Comparison of ENCODE assay signal across 13 cellular contexts in genomic region chr4:113540859-113541258, GRCh38.
A peak's percentile ranks its signal among the peaks of the same experiment; 100 is the strongest.
DNase-seq lines count a peak whose midpoint lies in the region; ATAC-seq lines count a peak whose summit lies in the region.
"Had no signal": no experiment of that assay in that cellular context is flagged by ENCODE, and none has a peak within 500 bp of the region (broad histone marks: within the 10 kb centered on the region; RNA-seq: fewer than 3 reads in every experiment).

No MANE protein-coding gene starts in this region.

- DNase-seq in DMS53 (lab: John Stamatoyannopoulos, UW) (peak; percentile 10), DMS53 treated with DMSO at 0.1 percent for 48 hours (lab: John Stamatoyannopoulos, UW; ENCODE audit: unreplicated experiment) (no peak), fibroblast of the conjunctiva (ENCODE audit: low read depth) (peak; percentile 35), cerebellar nuclear complex (lab: John Stamatoyannopoulos, UW) (no peak)
- DNase-seq in activated CD4-positive, alpha-beta T cell treated with anti-CD3 and anti-CD28 coated beads, Interleukin-2, amount 50 U/mL, for 4 hours = peak; percentile 31 to 37
- peak; percentile 30 to 52 for DNase-seq in stimulated activated CD4-positive, alpha-beta T cell treated with anti-CD3 and anti-CD28 coated beads, Interleukin-2, amount 100 ng/mL, for 48 hours
- DNase-seq: left cardiac atrium, SW 1271, trophoblast cell had no signal

- ATAC-seq in HG03432 (IDR thresholded peaks at IDR 0.05; ENCODE audit: unreplicated experiment) (no peak), GM21423 (IDR thresholded peaks at IDR 0.05; ENCODE audit: unreplicated experiment) (no peak)
- ATAC-seq: K562, sciatic nerve had no signal

Comparison
In these comparisons a context has a peak if more than half of its experiments do, and no peak if none do; other contexts are left out.
1. DNase-seq: peak in DMS53 (single experiment), activated CD4-positive, alpha-beta T cell treated with anti-CD3 and anti-CD28 coated beads, Interleukin-2, amount 50 U/mL, for 4 hours (2 of 2), fibroblast of the conjunctiva (single experiment) and stimulated activated CD4-positive, alpha-beta T cell treated with anti-CD3 and anti-CD28 coated beads, Interleukin-2, amount 100 ng/mL, for 48 hours (2 of 2); none in DMS53 treated with DMSO at 0.1 percent for 48 hours (single experiment) and cerebellar nuclear complex (0 of 2).